8 cellular contexts compared by ENCODE assay signal in the genomic region with DNA sequence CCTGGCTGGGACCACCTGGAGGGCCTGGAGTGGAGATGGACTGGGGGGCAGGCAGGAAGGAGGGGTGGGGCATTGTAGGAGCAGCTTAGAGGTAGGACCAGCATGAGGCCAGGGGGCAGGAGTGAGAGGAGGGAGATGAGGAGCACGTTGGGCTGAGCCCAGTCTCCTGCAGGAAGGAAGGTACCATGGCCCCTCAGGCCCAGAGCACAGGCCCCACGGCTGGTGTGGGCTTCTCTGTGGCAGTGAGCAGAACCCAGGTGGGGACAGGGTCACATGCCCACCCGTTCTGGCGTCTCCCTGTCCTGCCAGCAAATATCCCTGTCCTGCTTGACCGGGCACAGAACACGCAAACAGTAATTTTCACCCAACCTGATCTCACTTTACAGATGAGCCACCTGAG.
"Had no signal": no experiment of that assay in that cellular context is flagged by ENCODE, and none has a peak within 500 bp of the region (broad histone marks: within the 10 kb centered on the region; RNA-seq: fewer than 3 reads in every experiment).

No MANE protein-coding gene starts in this region.

- H3K9me3 ChIP-seq: HAP-1 had no signal

- H3K4me1 ChIP-seq: HAP-1 had no signal

- FAIRE-seq: HTR-8/SVneo, K562 had no signal

- H3K36me3 ChIP-seq: HAP-1 had no signal

- H3K4me3 ChIP-seq: GM23338, HAP-1, K562 had no signal

- DNase-seq: H7, HFFc6, IMR-90 had no signal

- H2AFZ ChIP-seq: GM23338 had no signal

- H3K4me2 ChIP-seq: GM23338 had no signal

- ATAC-seq: GM23338, HCT116, K562 had no signal
